ENCODE assay signal across 1 cellular context in the genomic region with DNA sequence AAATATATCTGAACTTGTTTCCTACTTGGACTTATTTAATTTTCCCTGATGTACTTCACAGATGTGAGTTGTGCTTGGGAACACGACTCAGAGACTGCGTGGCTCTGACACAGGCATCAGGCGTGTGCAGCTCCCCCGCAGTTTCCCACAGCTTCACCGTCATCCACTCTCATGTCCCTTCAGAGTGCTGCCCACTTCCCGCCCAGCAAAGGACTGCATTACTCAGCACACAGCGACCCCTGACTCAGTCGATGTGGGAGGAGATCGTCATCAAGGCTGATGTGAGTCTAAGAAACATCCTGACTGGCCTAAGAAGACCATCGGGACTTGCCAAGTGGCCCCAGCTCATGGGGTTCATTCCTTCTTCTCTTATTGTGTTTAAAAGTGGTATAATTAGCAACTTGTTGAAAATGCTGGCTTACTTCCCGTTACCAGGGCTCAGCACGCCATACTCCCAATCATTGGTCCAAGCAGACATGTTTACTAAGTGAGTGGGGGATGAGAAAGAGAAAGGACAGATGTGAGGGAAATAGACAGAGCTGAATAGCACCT.
TF ChIP-seq lines count a peak whose summit lies in the region.

No MANE protein-coding gene starts in this region.

TF ChIP-seq in IMR-90, 13 proteins besides CTCF, POLR2A, EP300 and RAD21 (continued from another document):
- TF ChIP-seq ELK1 (IDR thresholded peaks at IDR 0.05; ENCODE audit: borderline replicate concordance, low read depth, low read length) (no peak), RFX5 (IDR thresholded peaks at IDR 0.05; ENCODE audit: low read depth, low read length) (no peak), MAFK (IDR thresholded peaks at IDR 0.05; ENCODE audit: low read depth, low read length) (peak; percentile 68; the same call in 1 of the 2 replicates), CEBPB (IDR thresholded peaks at IDR 0.05; ENCODE audit: low read depth, low read length) (peak; percentile 41; the same call in 1 of the 2 replicates), BHLHE40 (IDR thresholded peaks at IDR 0.05; ENCODE audit: low read depth, low read length) (peak; percentile 71)
